Comparison of ENCODE assay signal across 19 cellular contexts in genomic region chr1:228795578-228795977, GRCh38.
DNase-seq lines count a peak whose midpoint lies in the region; ATAC-seq and TF ChIP-seq lines count a peak whose summit lies in the region.
"Had no signal": no experiment of that assay in that cellular context is flagged by ENCODE, and none has a peak within 500 bp of the region (broad histone marks: within the 10 kb centered on the region; RNA-seq: fewer than 3 reads in every experiment).

No MANE protein-coding gene starts in this region.

- no peaks in the 10 kb centered on the region for H3K27me3 ChIP-seq in uterus
- H3K27me3 ChIP-seq in psoas muscle (ENCODE audit: insufficient read depth in 3 of 3, low read length in 2 of 3) = no peaks in the 10 kb centered on the region
- H3K27me3 ChIP-seq: BE2C had no signal

- no peak overlapping the region for H3K4me3 Mint-ChIP-seq in activated CD4-positive, alpha-beta T cell treated with anti-CD3 and anti-CD28 coated beads, Interleukin-2, amount 10 ng/mL, durations not matched to agents 24 days and 14 days
- H3K4me3 Mint-ChIP-seq in activated naive CD8-positive, alpha-beta T cell = peak overlapping the region; percentile 2
- H3K4me3 Mint-ChIP-seq in activated naive CD8-positive, alpha-beta T cell treated with anti-CD3 and anti-CD28 coated beads, Interleukin-2, amount 50 U/mL, for 24 hours = no peak overlapping the region
- H3K4me3 Mint-ChIP-seq in activated T-helper 2 cell treated with anti-CD3 and anti-CD28 coated beads, Interferon-gamma antibody, Interleukin-2, Interleukin-4, amounts not matched to agents 10 μg/mL and 5 μg/mL and 100 μg/mL, durations not matched to agents 14 hours and 24 hours and 36 hours (ENCODE audit: low read depth) = peak overlapping the region; percentile 30

- no peak for TF ChIP-seq CTCF in uterus (IDR thresholded peaks at IDR 0.05)
- TF ChIP-seq CTCF in psoas muscle (IDR thresholded peaks at IDR 0.05) = no peak

- intact Hi-C loops in activated CD4-positive, alpha-beta T cell treated with anti-CD3 and anti-CD28 coated beads, Interleukin-2, amount 10 ng/mL, durations not matched to agents 24 days and 14 days (cut with micrococcal nuclease) = loop anchor here (10.0 kb wide), 1 partner anchor 549 kb away; the partner anchor contains the start of gene CCSAP
- intact Hi-C loops in activated T-helper 2 cell treated with anti-CD3 and anti-CD28 coated beads, Interferon-gamma antibody, Interleukin-2, Interleukin-4, amounts not matched to agents 10 μg/mL and 5 μg/mL and 100 μg/mL, durations not matched to agents 14 hours and 24 hours and 36 hours (cut with micrococcal nuclease) = loop anchor here (1.0 to 2.0 kb wide), 3 partner anchors 66 to 645 kb away; no protein-coding TSS in a partner anchor
- intact Hi-C loops in uterus (cut with DNase I; ENCODE audit: low total_unique reads) = no loop called here
- intact Hi-C loops in psoas muscle (cut with DNase I) = no loop called here

- H3K4me1 ChIP-seq in uterus (peaks cover 0 to 7% of the 10 kb centered on the region in 2 donors), psoas muscle (peaks cover 15% of the 10 kb centered on the region)
- H3K4me1 ChIP-seq: BE2C had no signal

- peaks cover 32% of the 10 kb centered on the region for H3K4me1 Mint-ChIP-seq in activated CD4-positive, alpha-beta T cell treated with anti-CD3 and anti-CD28 coated beads, Interleukin-2, amount 10 ng/mL, durations not matched to agents 24 days and 14 days
- peaks cover 17% of the 10 kb centered on the region for H3K4me1 Mint-ChIP-seq in activated naive CD8-positive, alpha-beta T cell (ENCODE audit: low read depth)
- H3K4me1 Mint-ChIP-seq in activated naive CD8-positive, alpha-beta T cell treated with anti-CD3 and anti-CD28 coated beads, Interleukin-2, amount 50 U/mL, for 24 hours = peaks cover 17% of the 10 kb centered on the region
- H3K4me1 Mint-ChIP-seq in activated T-helper 2 cell treated with anti-CD3 and anti-CD28 coated beads, Interferon-gamma antibody, Interleukin-2, Interleukin-4, amounts not matched to agents 10 μg/mL and 5 μg/mL and 100 μg/mL, durations not matched to agents 14 hours and 24 hours and 36 hours (ENCODE audit: low read depth) = peaks cover 28% of the 10 kb centered on the region

- no peak for TF ChIP-seq POLR2A in uterus (IDR thresholded peaks at IDR 0.05)

- H3K9me3 ChIP-seq in uterus (no peaks in the 10 kb centered on the region), psoas muscle (no peaks in the 10 kb centered on the region)
- H3K9me3 ChIP-seq: BE2C had no signal

- 72 to 76% (median 72%) methylated on average over 4 of the region's 4 CpGs for WGBS in psoas muscle, 3 donors

- no peaks in the 10 kb centered on the region for H3K36me3 ChIP-seq in uterus
- no peaks in the 10 kb centered on the region for H3K36me3 ChIP-seq in psoas muscle (ENCODE audit: insufficient read depth in 1 of 2, low read depth in 1 of 2)
- H3K36me3 ChIP-seq: BE2C had no signal

- peaks cover 10% of the 10 kb centered on the region for H3K9me3 Mint-ChIP-seq in activated CD4-positive, alpha-beta T cell treated with anti-CD3 and anti-CD28 coated beads, Interleukin-2, amount 10 ng/mL, durations not matched to agents 24 days and 14 days
- no peaks in the 10 kb centered on the region for H3K9me3 Mint-ChIP-seq in activated naive CD8-positive, alpha-beta T cell (ENCODE audit: low read depth)
- peaks cover 5% of the 10 kb centered on the region for H3K9me3 Mint-ChIP-seq in activated naive CD8-positive, alpha-beta T cell treated with anti-CD3 and anti-CD28 coated beads, Interleukin-2, amount 50 U/mL, for 24 hours
- peaks cover 7% of the 10 kb centered on the region for H3K9me3 Mint-ChIP-seq in activated T-helper 2 cell treated with anti-CD3 and anti-CD28 coated beads, Interferon-gamma antibody, Interleukin-2, Interleukin-4, amounts not matched to agents 10 μg/mL and 5 μg/mL and 100 μg/mL, durations not matched to agents 14 hours and 24 hours and 36 hours

- H3K27me3 Mint-ChIP-seq in activated CD4-positive, alpha-beta T cell treated with anti-CD3 and anti-CD28 coated beads, Interleukin-2, amount 10 ng/mL, durations not matched to agents 24 days and 14 days = no peaks in the 10 kb centered on the region
- no peaks in the 10 kb centered on the region for H3K27me3 Mint-ChIP-seq in activated naive CD8-positive, alpha-beta T cell
- no peaks in the 10 kb centered on the region for H3K27me3 Mint-ChIP-seq in activated naive CD8-positive, alpha-beta T cell treated with anti-CD3 and anti-CD28 coated beads, Interleukin-2, amount 50 U/mL, for 24 hours
- H3K27me3 Mint-ChIP-seq in activated T-helper 2 cell treated with anti-CD3 and anti-CD28 coated beads, Interferon-gamma antibody, Interleukin-2, Interleukin-4, amounts not matched to agents 10 μg/mL and 5 μg/mL and 100 μg/mL, durations not matched to agents 14 hours and 24 hours and 36 hours (ENCODE audit: low read depth) = peaks cover 2% of the 10 kb centered on the region

- no peak overlapping the region for H3K27ac ChIP-seq in uterus
- H3K27ac ChIP-seq in psoas muscle = no peak overlapping the region

- H3K4me3 ChIP-seq in uterus = no peak overlapping the region
- H3K4me3 ChIP-seq in psoas muscle = no peak overlapping the region

- DNase-seq in activated CD4-positive, alpha-beta T cell treated with anti-CD3 and anti-CD28 coated beads, Interleukin-2, amount 10 ng/mL, durations not matched to agents 24 days and 14 days = no peak
- DNase-seq in activated CD4-positive, alpha-beta T cell treated with anti-CD3 and anti-CD28 coated beads, Interleukin-2, amount 50 U/mL, for 48 hours = no peak
- no peak for DNase-seq in activated naive CD8-positive, alpha-beta T cell treated with anti-CD3 and anti-CD28 coated beads, Interleukin-2, amount 50 U/mL, for 24 hours
- no peak for DNase-seq in activated T-helper 2 cell treated with anti-CD3 and anti-CD28 coated beads, Interferon-gamma antibody, Interleukin-2, Interleukin-4, amounts not matched to agents 10 μg/mL and 5 μg/mL and 100 μg/mL, durations not matched to agents 14 hours and 24 hours and 36 hours (ENCODE audit: low spot score)
- DNase-seq in uterus = peak; percentile 36 to 39
- DNase-seq in NCI-H1105 treated with DMSO at 0.1 percent for 48 hours (lab: John Stamatoyannopoulos, UW) = no peak
- no peak for DNase-seq in psoas muscle
- DNase-seq: BE2C, DMS 273 treated with DMSO at 0.1 percent for 48 hours, H7, KG1, NCI-H1417 treated with DMSO at 0.1 percent for 48 hours, NCI-H1930, NCI-H345, NCI-H524 treated with DMSO at 0.1 percent for 48 hours, PC-3, RPMI8226, SIG-M5 had no signal

- H3K27ac Mint-ChIP-seq in activated CD4-positive, alpha-beta T cell treated with anti-CD3 and anti-CD28 coated beads, Interleukin-2, amount 10 ng/mL, durations not matched to agents 24 days and 14 days = peak overlapping the region; percentile 8
- H3K27ac Mint-ChIP-seq in activated naive CD8-positive, alpha-beta T cell = no peak overlapping the region
- no peak overlapping the region for H3K27ac Mint-ChIP-seq in activated naive CD8-positive, alpha-beta T cell treated with anti-CD3 and anti-CD28 coated beads, Interleukin-2, amount 50 U/mL, for 24 hours
- no peak overlapping the region for H3K27ac Mint-ChIP-seq in activated T-helper 2 cell treated with anti-CD3 and anti-CD28 coated beads, Interferon-gamma antibody, Interleukin-2, Interleukin-4, amounts not matched to agents 10 μg/mL and 5 μg/mL and 100 μg/mL, durations not matched to agents 14 hours and 24 hours and 36 hours

- peaks cover 7% of the 10 kb centered on the region for H3K36me3 Mint-ChIP-seq in activated CD4-positive, alpha-beta T cell treated with anti-CD3 and anti-CD28 coated beads, Interleukin-2, amount 10 ng/mL, durations not matched to agents 24 days and 14 days (ENCODE audit: low read depth)
- peaks cover 6% of the 10 kb centered on the region for H3K36me3 Mint-ChIP-seq in activated naive CD8-positive, alpha-beta T cell
- H3K36me3 Mint-ChIP-seq in activated naive CD8-positive, alpha-beta T cell treated with anti-CD3 and anti-CD28 coated beads, Interleukin-2, amount 50 U/mL, for 24 hours (ENCODE audit: low read depth) = no peaks in the 10 kb centered on the region
- peaks cover 3% of the 10 kb centered on the region for H3K36me3 Mint-ChIP-seq in activated T-helper 2 cell treated with anti-CD3 and anti-CD28 coated beads, Interferon-gamma antibody, Interleukin-2, Interleukin-4, amounts not matched to agents 10 μg/mL and 5 μg/mL and 100 μg/mL, durations not matched to agents 14 hours and 24 hours and 36 hours (ENCODE audit: low read depth)

- no peak for ATAC-seq in activated naive CD8-positive, alpha-beta T cell treated with anti-CD3 and anti-CD28 coated beads, Interleukin-2, amount 50 U/mL, for 24 hours
- ATAC-seq in psoas muscle = no peak
- ATAC-seq: PC-3 had no signal

Comparison
In these comparisons a context has a peak if more than half of its experiments do, and no peak if none do; other contexts are left out.
1. H3K4me3 Mint-ChIP-seq: peak in activated naive CD8-positive, alpha-beta T cell (single experiment) and activated T-helper 2 cell treated with anti-CD3 and anti-CD28 coated beads, Interferon-gamma antibody, Interleukin-2, Interleukin-4, amounts not matched to agents 10 μg/mL and 5 μg/mL and 100 μg/mL, durations not matched to agents 14 hours and 24 hours and 36 hours (single experiment); none in activated CD4-positive, alpha-beta T cell treated with anti-CD3 and anti-CD28 coated beads, Interleukin-2, amount 10 ng/mL, durations not matched to agents 24 days and 14 days (single experiment) and activated naive CD8-positive, alpha-beta T cell treated with anti-CD3 and anti-CD28 coated beads, Interleukin-2, amount 50 U/mL, for 24 hours (single experiment).
2. DNase-seq: peak in uterus (2 of 2); none in activated CD4-positive, alpha-beta T cell treated with anti-CD3 and anti-CD28 coated beads, Interleukin-2, amount 10 ng/mL, durations not matched to agents 24 days and 14 days (single experiment), activated CD4-positive, alpha-beta T cell treated with anti-CD3 and anti-CD28 coated beads, Interleukin-2, amount 50 U/mL, for 48 hours (0 of 2), activated naive CD8-positive, alpha-beta T cell treated with anti-CD3 and anti-CD28 coated beads, Interleukin-2, amount 50 U/mL, for 24 hours (single experiment), activated T-helper 2 cell treated with anti-CD3 and anti-CD28 coated beads, Interferon-gamma antibody, Interleukin-2, Interleukin-4, amounts not matched to agents 10 μg/mL and 5 μg/mL and 100 μg/mL, durations not matched to agents 14 hours and 24 hours and 36 hours (single experiment), NCI-H1105 treated with DMSO at 0.1 percent for 48 hours (single experiment) and psoas muscle (0 of 2).
3. intact Hi-C loops: an anchor here in activated CD4-positive, alpha-beta T cell treated with anti-CD3 and anti-CD28 coated beads, Interleukin-2, amount 10 ng/mL, durations not matched to agents 24 days and 14 days (10.0 kb wide) and activated T-helper 2 cell treated with anti-CD3 and anti-CD28 coated beads, Interferon-gamma antibody, Interleukin-2, Interleukin-4, amounts not matched to agents 10 μg/mL and 5 μg/mL and 100 μg/mL, durations not matched to agents 14 hours and 24 hours and 36 hours (1.0 to 2.0 kb wide); none called in uterus and psoas muscle.